In genomic region chr5:180118391-180118791, GRCh38 we compare ENCODE assay signal across 24 cellular contexts. TPM values are rescaled to one million over a fixed set of nuclear protein-coding genes. Genes with fewer than 3 reads are reported as not detected.
DNase-seq lines count a peak whose midpoint lies in the region.
"Had no signal": no experiment of that assay in that cellular context is flagged by ENCODE, and none has a peak within 500 bp of the region (broad histone marks: within the 10 kb centered on the region; RNA-seq: fewer than 3 reads in every experiment).

No MANE protein-coding gene starts in this region.

- H2AFZ ChIP-seq in neuronal stem cell (ENCODE audit: low read length): no peak overlapping the region

- H2BK120ac ChIP-seq in neuronal stem cell (ENCODE audit: low read depth, low read length): peak overlapping the region; percentile 76

- peaks cover 4 to 12% of the 10 kb centered on the region in 2 donors for H3K4me1 ChIP-seq in neuronal stem cell (ENCODE audit: control insufficient read depth in 2 of 2, insufficient read depth in 1 of 2, low read depth in 1 of 2, low read length in 2 of 2)
- H3K4me1 ChIP-seq: Caco-2 had no signal

- peak overlapping the region; percentile 50 for H3K9ac ChIP-seq in neuronal stem cell (ENCODE audit: low read depth, low read length, poor library complexity)
- H3K9ac ChIP-seq: BLaER1 had no signal

- H2AK5ac ChIP-seq in neuronal stem cell (ENCODE audit: low read depth, low read length): peak overlapping the region; percentile 66

- H3K14ac ChIP-seq in neuronal stem cell (ENCODE audit: low read length): peak overlapping the region; percentile 6

- H3K23ac ChIP-seq in neuronal stem cell (ENCODE audit: low read depth, low read length, poor library complexity): no peak overlapping the region

- no peak overlapping the region for H3K4me2 ChIP-seq in neuronal stem cell (ENCODE audit: insufficient read depth, low read length, poor library complexity, severe bottlenecking)
- H3K4me2 ChIP-seq: BLaER1 had no signal

- peak overlapping the region; percentile 54 for H2BK15ac ChIP-seq in neuronal stem cell (ENCODE audit: low read length)

- no peak overlapping the region for H2BK12ac ChIP-seq in neuronal stem cell (ENCODE audit: low read length)

- H2BK5ac ChIP-seq in neuronal stem cell (ENCODE audit: low read length): peak overlapping the region; percentile 61

- no peaks in the 10 kb centered on the region for H3K9me3 ChIP-seq in neuronal stem cell (replicated peaks in 1 of 2; ENCODE audit: control insufficient read depth in 2 of 2, insufficient read depth in 1 of 2, low read depth in 1 of 2, low read length in 2 of 2)
- H3K9me3 ChIP-seq: BLaER1, Caco-2 had no signal

- H3K27me3 ChIP-seq in H7 (ENCODE audit: control insufficient read depth, insufficient read depth, low read length): no peaks in the 10 kb centered on the region
- H3K27me3 ChIP-seq in neuronal stem cell (ENCODE audit: control insufficient read depth in 3 of 3, insufficient read depth in 3 of 3, low read depth in 1 of 3, low read length in 3 of 3): no peaks in the 10 kb centered on the region
- H3K27me3 ChIP-seq: BLaER1 had no signal

- no peak overlapping the region for H3K4me3 ChIP-seq in H7 (ENCODE audit: insufficient read depth, low read depth, low read length)
- H3K4me3 ChIP-seq in neuronal stem cell (ENCODE audit: low read length in 2 of 2): no peak overlapping the region
- H3K4me3 ChIP-seq: BLaER1, GM12878 had no signal

- H3K36me3 ChIP-seq in H7 (replicated peaks; ENCODE audit: control insufficient read depth, insufficient read depth, low read length) (no peaks in the 10 kb centered on the region), neuronal stem cell (replicated peaks in 1 of 2; ENCODE audit: control insufficient read depth in 2 of 2, insufficient read depth in 2 of 2, low read length in 2 of 2) (no peaks in the 10 kb centered on the region)
- H3K36me3 ChIP-seq: BLaER1 had no signal

- peak overlapping the region; percentile 74 for H3K18ac ChIP-seq in neuronal stem cell (ENCODE audit: low read length)

- H3K4ac ChIP-seq in neuronal stem cell (ENCODE audit: low read length): peak overlapping the region; percentile 18

- whole genome bisulfite sequencing in neuronal stem cell (ENCODE audit: extremely low coverage in 2 of 2, insufficient read length in 2 of 2, insufficient replicate concordance in 1 of 2), 2 donors: no CpG with 5 or more reads among the region's 14 CpGs

- H4K8ac ChIP-seq in neuronal stem cell (ENCODE audit: low read depth, low read length): no peak overlapping the region

- peak overlapping the region; percentile 48 for H4K91ac ChIP-seq in neuronal stem cell (ENCODE audit: low read depth, low read length, poor library complexity)

- no peaks in the 10 kb centered on the region for H3K79me1 ChIP-seq in neuronal stem cell (ENCODE audit: low read depth, low read length)

- no peak overlapping the region for H3K27ac ChIP-seq in neuronal stem cell (replicated peaks; ENCODE audit: low read length)
- H3K27ac ChIP-seq: 22Rv1, BLaER1 had no signal

- DNase-seq in activated CD4-positive, CD25-positive, alpha-beta regulatory T cell treated with anti-CD3 and anti-CD28 coated beads, Interleukin-2, amount 50 U/mL, for 72 hours: peak; percentile 15
- no peak for DNase-seq in activated CD4-positive, CD25-positive, alpha-beta regulatory T cell (lab: John Stamatoyannopoulos, UW)
- DNase-seq in H7 (peak; percentile 48), epidermal melanocyte (ENCODE audit: insufficient read length, low spot score) (peak; percentile 1), neuronal stem cell (ENCODE audit: low spot score) (no peak), NCI-H1417 treated with DMSO at 0.1 percent for 48 hours (lab: John Stamatoyannopoulos, UW) (no peak)
- DNase-seq in stimulated activated CD4-positive, alpha-beta T cell treated with anti-CD3 and anti-CD28 coated beads, Interleukin-12 subunit alpha, Interleukin-12 subunit beta, amount 100 ng/mL, for 4 hours: no peak
- DNase-seq in activated CD4-positive, alpha-beta T cell treated with anti-CD3 and anti-CD28 coated beads for 4 hours: no peak
- DNase-seq: ACHN; CD4-positive, alpha-beta memory T cell; DND-41; H9; HFFc6; Kasumi-1; NCI-H1417; NCI-H187 treated with DMSO at 0.1 percent for 48 hours; NCI-H2107; NCI-H446 treated with DMSO at 0.1 percent for 48 hours; NCI-H526 treated with DMSO at 0.1 percent for 48 hours; SHP77 had no signal

RNA-seq across cellular contexts. Expression of gene RNF130, which starts 46.8 kb away (rescaled TPM):
- 123 and 154 TPM in 2 replicates for total RNA-seq in H7 (2014; rRNA removed; shearing (Covaris generic))
- 190 TPM for polyA plus RNA-seq in neuronal stem cell (2013, experiment 1 of 2)
- polyA plus RNA-seq in neuronal stem cell (2013, experiment 2 of 2): 194 TPM

Comparison
In these comparisons a context has a peak if more than half of its experiments do, and no peak if none do; other contexts are left out.
1. DNase-seq: peak in activated CD4-positive, CD25-positive, alpha-beta regulatory T cell treated with anti-CD3 and anti-CD28 coated beads, Interleukin-2, amount 50 U/mL, for 72 hours (single experiment), H7 (single experiment) and epidermal melanocyte (single experiment); none in activated CD4-positive, CD25-positive, alpha-beta regulatory T cell (0 of 4), neuronal stem cell (single experiment), stimulated activated CD4-positive, alpha-beta T cell treated with anti-CD3 and anti-CD28 coated beads, Interleukin-12 subunit alpha, Interleukin-12 subunit beta, amount 100 ng/mL, for 4 hours (single experiment), NCI-H1417 treated with DMSO at 0.1 percent for 48 hours (single experiment) and activated CD4-positive, alpha-beta T cell treated with anti-CD3 and anti-CD28 coated beads for 4 hours (0 of 2).